8 cellular contexts compared by ENCODE assay signal in the genomic region with DNA sequence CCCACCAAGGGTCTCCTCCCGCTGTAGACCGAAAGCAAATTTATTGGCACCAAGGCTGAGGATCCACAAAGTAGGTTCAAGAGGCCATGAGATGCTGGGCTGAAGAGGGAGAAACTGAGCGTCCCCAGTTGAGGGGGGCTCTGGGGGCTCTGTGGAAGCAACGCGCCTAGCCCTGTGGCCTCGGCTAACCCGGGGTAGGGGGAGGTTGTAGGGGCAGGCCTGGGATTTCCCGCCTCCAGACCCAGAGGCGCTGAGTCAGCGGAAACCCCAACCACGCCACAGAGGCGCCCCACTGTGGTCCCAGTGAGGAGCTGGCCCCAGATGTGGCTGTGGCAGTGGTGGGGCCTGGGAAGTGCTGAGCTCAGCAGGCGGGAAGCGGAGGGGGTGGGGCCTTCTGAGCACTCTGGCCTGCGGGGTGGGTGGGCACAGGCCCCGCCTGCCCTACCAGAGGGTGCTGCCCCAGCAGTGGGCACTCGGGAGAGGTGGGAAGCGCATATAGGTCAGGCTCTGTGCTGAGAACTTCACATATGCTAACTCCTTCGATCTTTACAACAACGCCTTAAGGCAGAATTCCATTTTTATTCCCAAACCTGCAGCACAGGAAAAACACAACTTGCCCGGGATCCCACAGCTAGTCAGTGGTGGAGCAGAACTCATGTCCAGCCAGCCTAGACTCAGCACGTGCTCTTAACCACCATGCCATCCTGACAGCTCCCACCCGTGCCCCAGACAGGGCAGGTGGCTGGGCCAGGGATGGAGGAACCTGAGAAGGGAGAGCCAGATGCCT. TPM values are rescaled to one million over a fixed set of nuclear protein-coding genes. Genes with fewer than 3 reads are reported as not detected.
A peak's percentile ranks its signal among the peaks of the same experiment; 100 is the strongest.
DNase-seq lines count a peak whose midpoint lies in the region; ATAC-seq and TF ChIP-seq lines count a peak whose summit lies in the region.

No MANE protein-coding gene starts in this region.

- ATAC-seq in HG02840 (IDR thresholded peaks at IDR 0.05; ENCODE audit: low FRiP score, unreplicated experiment), result no peak
- ATAC-seq in HG02884 (IDR thresholded peaks at IDR 0.05; ENCODE audit: unreplicated experiment), result no peak

- peaks cover 13% of the 10 kb centered on the region for H3K27me3 ChIP-seq in transverse colon

- 23% methylated on average over 22 of the region's 23 CpGs; no CpG with 5 or more reads in 1 of the 2 donors for WGBS in transverse colon (ENCODE audit: low coverage in 1 of 2), 2 donors

- H3K27ac Mint-ChIP-seq in osteocyte (ENCODE audit: unreplicated experiment), result peak overlapping the region; percentile 94

- TF ChIP-seq CTCF in fibroblast of mammary gland (conservative IDR thresholded peaks at IDR 0.05; ENCODE audit: control insufficient read depth, insufficient read depth, low read depth, low read length) (peak; percentile 31), osteocyte (IDR thresholded peaks at IDR 0.05) (peak; percentile 35), transverse colon (IDR thresholded peaks at IDR 0.05) (peak in 4 of 5 experiments; percentile 14 to 34 (median 21))

- no peaks in the 10 kb centered on the region for H3K9me3 Mint-ChIP-seq in osteocyte (ENCODE audit: unreplicated experiment)

- peak overlapping the region; percentile 30 for H3K4me3 Mint-ChIP-seq in osteocyte (ENCODE audit: unreplicated experiment)

- DNase-seq in CMK (ENCODE audit: low read depth) (peak; percentile 60), M059J (ENCODE audit: low read depth) (peak; percentile 55), activated T-cell treated with anti-CD3 and anti-CD28 coated beads for 24 hours (ENCODE audit: low read depth) (peak; percentile 61), fibroblast of mammary gland (ENCODE audit: low read depth) (peak; percentile 72), osteocyte (ENCODE audit: extremely low spot score, unreplicated experiment) (peak; percentile 89), transverse colon (peak; percentile 64)

- H3K27ac ChIP-seq in transverse colon, result peak overlapping the region; percentile 84 to 93 (median 87)

- no peaks in the 10 kb centered on the region for H3K36me3 ChIP-seq in transverse colon

- no peak for TF ChIP-seq EP300 in transverse colon (IDR thresholded peaks at IDR 0.05; ENCODE audit: low read depth)

- no peaks in the 10 kb centered on the region for H3K36me3 Mint-ChIP-seq in osteocyte (ENCODE audit: unreplicated experiment)

- intact Hi-C loops in transverse colon (cut with DNase I; ENCODE audit: low total_unique reads), result no loop called here

- in situ Hi-C loops in transverse colon (cut with MboI; ENCODE audit: low pct_ligation_motif_present in 1 of 4, low pct_unique_long_range_greater_than_20kb in 1 of 4, low sequenced_read_pairs in 3 of 4), result no loop called here

- H3K27me3 Mint-ChIP-seq in osteocyte (ENCODE audit: unreplicated experiment), result no peaks in the 10 kb centered on the region

- peaks cover 85% of the 10 kb centered on the region for H3K4me1 Mint-ChIP-seq in osteocyte (ENCODE audit: unreplicated experiment)

- peaks cover 26 to 48% (median 37%) of the 10 kb centered on the region in 4 donors for H3K4me1 ChIP-seq in transverse colon

- H3K9me3 ChIP-seq in transverse colon, result no peaks in the 10 kb centered on the region

- peak overlapping the region; percentile 82 for H3K4me3 ChIP-seq in fibroblast of mammary gland (ENCODE audit: control insufficient read depth, low read depth, low read length)
- peak overlapping the region in 2 of 4 donors; percentile 33 to 38 for H3K4me3 ChIP-seq in transverse colon

- TF ChIP-seq POLR2A in transverse colon (IDR thresholded peaks at IDR 0.05), result no peak

RNA-seq across cellular contexts. Expression of gene COL16A1, which starts 1.5 kb away (rescaled TPM):
- total RNA-seq in M059J (2014; rRNA removed; shearing (Covaris generic)), result 2.0 and 4.0 TPM in 2 replicates
- total RNA-seq in osteocyte (89.2 and 90.7 TPM in 2 replicates), transverse colon (100 to 1,000 TPM in 1 of 4 donors, 10 to 100 TPM in 3; 14.3 to 135 (median 40.1) TPM)

RNA-seq across cellular contexts. Expression of gene ADGRB2, which starts 58.9 kb away (rescaled TPM):
- 8.3 and 16.7 TPM in 2 replicates for total RNA-seq in M059J (2014; rRNA removed; shearing (Covaris generic))
- 8.2 and 8.4 TPM in 2 replicates for total RNA-seq in osteocyte
- 1 to 10 TPM in 2 of 4 donors, under 1 TPM in 1, not detected in 1; 0.55 to 4.2 (median 1.1) TPM for total RNA-seq in transverse colon
